ENCODE assay signal across 26 cellular contexts in the genomic region with DNA sequence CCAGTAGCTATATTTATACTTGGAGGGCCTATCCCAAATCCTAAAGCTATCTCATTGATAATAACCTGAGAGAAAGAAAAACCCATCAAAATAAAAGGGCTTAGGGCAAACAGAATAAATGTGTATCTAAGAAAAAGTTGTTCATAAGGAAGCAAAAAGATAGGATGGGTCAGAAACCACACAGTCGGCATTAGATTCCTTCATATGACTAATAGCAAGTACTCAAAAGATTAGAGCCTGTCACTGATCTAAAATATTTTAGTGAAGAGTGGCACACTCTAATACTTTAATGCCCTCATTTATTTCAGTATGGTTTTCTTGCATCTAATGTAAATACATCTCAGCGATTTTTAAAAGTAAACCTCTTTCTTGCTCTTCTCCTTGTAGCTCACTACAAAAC. TPM values are rescaled to one million over a fixed set of nuclear protein-coding genes. Genes with fewer than 3 reads are reported as not detected.
"Had no signal": no experiment of that assay in that cellular context is flagged by ENCODE, and none has a peak within 500 bp of the region (broad histone marks: within the 10 kb centered on the region; RNA-seq: fewer than 3 reads in every experiment).

No MANE protein-coding gene starts in this region.

- H3K27me3 ChIP-seq: esophagus muscularis mucosa, gastroesophageal sphincter, heart right ventricle, neural progenitor cell, right atrium auricular region, spleen, testis, tibial artery had no signal

- H3K27ac Mint-ChIP-seq: naive thymus-derived CD4-positive, alpha-beta T cell; nephron; neural progenitor cell; progenitor cell of endocrine pancreas; stimulated activated memory B cell treated with anti-CD40 and anti-IgM and Interleukin-4, amounts not matched to agents 10 μg/mL and 1 μg/mL and 100 μg/mL, for 72 hours; type B pancreatic cell had no signal

- H3K9me3 ChIP-seq: esophagus muscularis mucosa, gastroesophageal sphincter, heart right ventricle, lower lobe of right lung, right atrium auricular region, testis, tibial artery had no signal

- H3K4me3 Mint-ChIP-seq: naive thymus-derived CD4-positive, alpha-beta T cell; nephron; neural progenitor cell; stimulated activated memory B cell treated with anti-CD40 and anti-IgM and Interleukin-4, amounts not matched to agents 10 μg/mL and 1 μg/mL and 100 μg/mL, for 72 hours; type B pancreatic cell had no signal

- H3K36me3 ChIP-seq: esophagus muscularis mucosa, gastroesophageal sphincter, heart right ventricle, lower lobe of right lung, neural progenitor cell, right atrium auricular region, spleen, tibial artery had no signal

- H3K4me3 ChIP-seq: coronary artery, esophagus muscularis mucosa, gastroesophageal sphincter, heart right ventricle, lower lobe of right lung, neural progenitor cell, right atrium auricular region, spleen, testis, tibial artery had no signal

- H3K27ac ChIP-seq: coronary artery, esophagus muscularis mucosa, foreskin keratinocyte, gastroesophageal sphincter, heart right ventricle, lower lobe of right lung, neural progenitor cell, parathyroid adenoma, right atrium auricular region, spleen, testis, tibial artery had no signal

- H3K4me1 ChIP-seq: esophagus muscularis mucosa, foreskin keratinocyte, gastroesophageal sphincter, lower lobe of right lung, neural progenitor cell, parathyroid adenoma, right atrium auricular region, testis, tibial artery had no signal

- H3K36me3 Mint-ChIP-seq: naive thymus-derived CD4-positive, alpha-beta T cell; neural progenitor cell; stimulated activated memory B cell treated with anti-CD40 and anti-IgM and Interleukin-4, amounts not matched to agents 10 μg/mL and 1 μg/mL and 100 μg/mL, for 72 hours; type B pancreatic cell had no signal

- H3K9me3 Mint-ChIP-seq: nephron; neural progenitor cell; stimulated activated memory B cell treated with anti-CD40 and anti-IgM and Interleukin-4, amounts not matched to agents 10 μg/mL and 1 μg/mL and 100 μg/mL, for 72 hours; type B pancreatic cell had no signal

- H3K79me2 ChIP-seq: parathyroid adenoma had no signal

- H3K9ac ChIP-seq: neural progenitor cell, parathyroid adenoma had no signal

- ATAC-seq: foreskin keratinocyte; gastroesophageal sphincter; heart right ventricle; left ventricle myocardium superior; lower lobe of right lung; naive thymus-derived CD4-positive, alpha-beta T cell; sciatic nerve; stimulated activated memory B cell treated with anti-CD40 and anti-IgM and Interleukin-4, amounts not matched to agents 10 μg/mL and 1 μg/mL and 100 μg/mL, for 72 hours; stimulated activated naive CD8-positive, alpha-beta T cell treated with anti-CD3 and anti-CD28 coated beads, Interleukin-15, Interleukin-2, amounts not matched to agents 100 U/mL and 50 U/mL, for 24 hours had no signal

- H2AFZ ChIP-seq: neural progenitor cell, parathyroid adenoma had no signal

- H3K4me1 Mint-ChIP-seq: naive thymus-derived CD4-positive, alpha-beta T cell; neural progenitor cell; stimulated activated memory B cell treated with anti-CD40 and anti-IgM and Interleukin-4, amounts not matched to agents 10 μg/mL and 1 μg/mL and 100 μg/mL, for 72 hours had no signal

- H3K4me2 ChIP-seq: neural progenitor cell had no signal

- H3K27me3 Mint-ChIP-seq: naive thymus-derived CD4-positive, alpha-beta T cell; progenitor cell of endocrine pancreas; stimulated activated memory B cell treated with anti-CD40 and anti-IgM and Interleukin-4, amounts not matched to agents 10 μg/mL and 1 μg/mL and 100 μg/mL, for 72 hours; type B pancreatic cell had no signal

- DNase-seq: dermis blood vessel endothelial cell; effector memory CD4-positive, alpha-beta T cell; glutamatergic neuron; heart right ventricle; hippocampal formation; left ventricle myocardium superior; lower lobe of right lung; naive thymus-derived CD4-positive, alpha-beta T cell; spleen; stimulated activated CD4-positive, alpha-beta T cell treated with anti-CD3 and anti-CD28 coated beads, Interleukin-4, amount 100 ng/mL, for 4 hours; stimulated activated naive CD8-positive, alpha-beta T cell treated with anti-CD3 and anti-CD28 coated beads, Interleukin-15, Interleukin-2, amounts not matched to agents 100 U/mL and 50 U/mL, for 24 hours; substantia nigra; testis; tibial artery had no signal

RNA-seq across cellular contexts. Expression of a gene that starts 17.1 kb away (rescaled TPM):
- total RNA-seq: naive thymus-derived CD4-positive, alpha-beta T cell had no signal
- polyA plus RNA-seq: naive thymus-derived CD4-positive, alpha-beta T cell had no signal
